8 cellular contexts compared by ENCODE assay signal in genomic region chr9:127916665-127917581, GRCh38. TPM values are rescaled to one million over a fixed set of nuclear protein-coding genes. Genes with fewer than 3 reads are reported as not detected.
DNase-seq lines count a peak whose midpoint lies in the region; ATAC-seq, FAIRE-seq and TF ChIP-seq lines count a peak whose summit lies in the region.

Gene ST6GALNAC4 (minus strand): TSS chr9:127917041. CDS start chr9:127916419, 622 bp downstream.

- H3K27me3 ChIP-seq in liver (ENCODE audit: control insufficient read depth in 4 of 4, insufficient read depth in 4 of 4, low read length in 3 of 4): no peaks in the 10 kb centered on the region

- TF ChIP-seq RAD21 in liver (IDR thresholded peaks at IDR 0.05): no peak

- TF ChIP-seq CTCF in liver (IDR thresholded peaks at IDR 0.05; ENCODE audit: low read depth, low read length, missing input control): no peak

- ATAC-seq in HG03442 (IDR thresholded peaks at IDR 0.05; ENCODE audit: unreplicated experiment): peak; percentile 77

- H3K4me1 ChIP-seq in liver (ENCODE audit: control insufficient read depth in 4 of 4, insufficient read depth in 4 of 4, low read length in 3 of 4): peaks cover 7 to 36% (median 19%) of the 10 kb centered on the region in 4 donors

- WGBS in liver: 5% methylated on average over 75 of the region's 75 CpGs

- H3K27ac ChIP-seq in liver (ENCODE audit: low read depth in 1 of 2, low read length in 2 of 2): peak within 1 kb of the TSS in 1 of 2 donors; percentile 13

- H3K9me3 ChIP-seq in liver (ENCODE audit: control insufficient read depth in 4 of 4, low read length in 3 of 4): no peaks in the 10 kb centered on the region

- DNase-seq in AML-193 (lab: John Stamatoyannopoulos, UW) (peak; percentile 64 to 76), GM19239 (ENCODE audit: insufficient read length, low spot score) (peak; percentile 80), NCI-H748 treated with DMSO at 0.1 percent for 48 hours (lab: John Stamatoyannopoulos, UW) (peak; percentile 70), dermis blood vessel endothelial cell (peak; percentile 95)
- peak; percentile 97 to 99 for DNase-seq in activated CD4-positive, alpha-beta T cell treated with anti-CD3 and anti-CD28 coated beads, Interleukin-2, amount 50 U/mL, for 48 hours
- DNase-seq in stimulated activated CD4-positive, alpha-beta T cell treated with anti-CD3 and anti-CD28 coated beads, Interleukin-4, amount 100 ng/mL, for 1 hour: peak; percentile 95

- peak; percentile 70 for FAIRE-seq in GM19239 (lab: Jason Lieb, UNC)

- H3K36me3 ChIP-seq in liver (ENCODE audit: control insufficient read depth in 4 of 4, insufficient read depth in 3 of 4, low read depth in 1 of 4, low read length in 3 of 4): no peaks in the 10 kb centered on the region

- peak within 1 kb of the TSS in 1 of 2 donors; percentile 28 for H3K9ac ChIP-seq in liver (ENCODE audit: low read depth in 1 of 2, low read length in 2 of 2)

- H3K4me3 ChIP-seq in liver (ENCODE audit: low read depth in 1 of 3, low read length in 3 of 3): peak within 1 kb of the TSS; percentile 25 to 69 (median 61)

TF ChIP-seq in liver, 16 proteins besides CTCF, POLR2A, EP300 and RAD21:
- TF ChIP-seq ZBTB33 (IDR thresholded peaks at IDR 0.05) (no peak), SP1 (IDR thresholded peaks at IDR 0.05) (peak; percentile 16)

RNA-seq across cellular contexts. Expression of gene ST6GALNAC4, which starts in this region (rescaled TPM):
- total RNA-seq in dermis blood vessel endothelial cell (50.0 and 98.0 TPM in 2 replicates), liver (10 to 100 TPM in 1 of 2 donors, 1 to 10 TPM in 1; 4.5 to 83.7 TPM)
- polyA plus RNA-seq in liver: 10 to 100 TPM in 1 of 2 donors, 1 to 10 TPM in 1; 2.5 to 10.6 TPM
